In the genomic region with DNA sequence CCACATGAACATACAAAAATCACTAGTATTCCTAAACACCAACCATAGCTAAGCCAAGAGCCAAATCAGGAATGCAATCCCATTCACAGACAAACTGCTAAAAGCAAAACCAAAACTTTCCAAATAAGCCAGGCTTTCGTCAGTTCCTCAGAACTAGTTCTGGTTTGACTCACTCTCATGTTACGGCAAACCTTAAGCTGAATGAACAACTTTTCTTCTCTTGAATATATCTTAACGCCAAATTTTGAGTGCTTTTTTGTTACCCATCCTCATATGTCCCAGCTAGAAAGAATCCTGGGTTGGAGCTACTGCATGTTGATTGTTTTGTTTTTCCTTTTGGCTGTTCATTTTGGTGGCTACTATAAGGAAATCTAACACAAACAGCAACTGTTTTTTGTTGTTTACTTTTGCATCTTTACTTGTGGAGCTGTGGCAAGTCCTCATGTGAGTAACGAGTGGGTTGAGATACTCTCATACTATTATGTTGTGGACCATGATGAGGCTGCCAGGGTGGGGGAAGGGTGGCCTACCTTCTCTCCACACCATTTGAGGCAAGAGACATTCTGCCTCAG, we compare ENCODE assay signal across 8 cellular contexts. TPM values are rescaled to one million over a fixed set of nuclear protein-coding genes. Genes with fewer than 3 reads are reported as not detected.
A peak's percentile ranks its signal among the peaks of the same experiment; 100 is the strongest.
DNase-seq lines count a peak whose midpoint lies in the region; ATAC-seq, FAIRE-seq and TF ChIP-seq lines count a peak whose summit lies in the region.

A gene (plus strand): TSS at position 172 of the 572 bp plus-strand sequence. CDS start 12,016 bp downstream, outside the sequence.

- no peaks in the 10 kb centered on the region for H4K20me1 ChIP-seq in mammary epithelial cell (ENCODE audit: insufficient read depth, low read length)

- H3K36me3 ChIP-seq in mammary epithelial cell (ENCODE audit: insufficient read depth, low read length) (no peaks in the 10 kb centered on the region), transverse colon (no peaks in the 10 kb centered on the region)

- 5% methylated on average over 4 of the region's 4 CpGs for WGBS in mammary epithelial cell (ENCODE audit: low coverage, missing lambda C conversion rate)
- 18 to 47% methylated on average over 3 to 4 of the region's 4 CpGs for WGBS in transverse colon (ENCODE audit: low coverage in 1 of 2), 2 donors

- no peaks in the 10 kb centered on the region for H3K27me3 ChIP-seq in mammary epithelial cell (ENCODE audit: insufficient read depth, low read length)
- H3K27me3 ChIP-seq in transverse colon: no peaks in the 10 kb centered on the region

- H3K4me3 ChIP-seq in mammary epithelial cell (replicated peaks in 1 of 3; ENCODE audit: insufficient read depth in 1 of 3, low read depth in 2 of 3, low read length in 3 of 3): peak within 1 kb of the TSS; percentile 27 to 51 (median 47)
- peak within 1 kb of the TSS in 1 of 4 donors; percentile 29 for H3K4me3 ChIP-seq in transverse colon

- TF ChIP-seq POLR2A in transverse colon (IDR thresholded peaks at IDR 0.05): no peak

- no peak for TF ChIP-seq CTCF in GM13977 (IDR thresholded peaks at IDR 0.05; ENCODE audit: extremely low read depth, insufficient read depth, missing control alignments)
- TF ChIP-seq CTCF in mammary epithelial cell (conservative IDR thresholded peaks at IDR 0.05 in 1 of 2, IDR thresholded peaks at IDR 0.05 in 1 of 2; ENCODE audit: extremely low read depth in 1 of 2, insufficient read depth in 1 of 2, low read depth in 1 of 2, low read length in 2 of 2): no peak
- TF ChIP-seq CTCF in transverse colon (IDR thresholded peaks at IDR 0.05): no peak
- no peak for TF ChIP-seq CTCF in D721Med (IDR thresholded peaks at IDR 0.05; ENCODE audit: insufficient read depth, missing control alignments)

- DNase-seq in GM13977 (ENCODE audit: low spot score) (peak; percentile 41), NCI-H460 (ENCODE audit: extremely low read depth, low read depth) (peak; percentile 50), mammary epithelial cell (peak; percentile 75), midbrain (lab: John Stamatoyannopoulos, UW) (peak; percentile 16), transverse colon (no peak), D721Med (ENCODE audit: insufficient read length, low spot score) (no peak), SW 1271 (lab: John Stamatoyannopoulos, UW) (no peak)

- H3K4me1 ChIP-seq in mammary epithelial cell (ENCODE audit: insufficient read depth, low read length) (peaks cover 54% of the 10 kb centered on the region), transverse colon (peaks cover 0 to 12% (median 0%) of the 10 kb centered on the region in 4 donors)

- no peaks in the 10 kb centered on the region for H3K9me3 ChIP-seq in mammary epithelial cell (replicated peaks; ENCODE audit: insufficient read depth, low read length)
- no peaks in the 10 kb centered on the region for H3K9me3 ChIP-seq in transverse colon

- dilution Hi-C loops in mammary epithelial cell (cut with HindIII; ENCODE audit: low sequenced_read_pairs): no loop called here

- H3K9ac ChIP-seq in mammary epithelial cell (ENCODE audit: insufficient read depth, low read length): peak within 1 kb of the TSS; percentile 75

- H3K27ac ChIP-seq in mammary epithelial cell (ENCODE audit: insufficient read depth, low read depth, low read length) (peak within 1 kb of the TSS; percentile 89), transverse colon (peak within 1 kb of the TSS; percentile 56 to 73 (median 68))

- BruUV-seq in mammary epithelial cell (replicated peaks; lab: Mats Ljungman, UMichigan): no TSS peak

- CTCF ChIA-PET in mammary epithelial cell (lab: Charles Lee; ENCODE audit: low non-redundant PET): no interaction called here

- peaks cover 47% of the 10 kb centered on the region for H3K79me2 ChIP-seq in mammary epithelial cell (ENCODE audit: insufficient read depth, low read length)

- no peak for FAIRE-seq in D721Med (lab: Jason Lieb, UNC)

- ATAC-seq in GM21825 (IDR thresholded peaks at IDR 0.05; ENCODE audit: unreplicated experiment): peak; percentile 67

- H3K4me2 ChIP-seq in mammary epithelial cell (ENCODE audit: insufficient read depth, low read depth, low read length): peak within 1 kb of the TSS; percentile 90

- intact Hi-C loops in mammary epithelial cell (cut with micrococcal nuclease) (loop anchor here (2.0 to 10.0 kb wide), 3 partner anchors 60 to 204 kb away; a partner anchor contains a TSS), transverse colon (cut with DNase I; ENCODE audit: low total_unique reads) (no loop called here)

- TF ChIP-seq EP300 in transverse colon (IDR thresholded peaks at IDR 0.05; ENCODE audit: low read depth): no peak

- in situ Hi-C loops in GM13977 (cut with MboI; ENCODE audit: low pct_unique_long_range_greater_than_20kb, low sequenced_read_pairs, unreplicated experiment): no loop called here
- in situ Hi-C loops in mammary epithelial cell (cut with MboI; ENCODE audit: low sequenced_read_pairs in 2 of 2): no loop called here
- in situ Hi-C loops in transverse colon (cut with MboI; ENCODE audit: low pct_ligation_motif_present in 1 of 4, low pct_unique_long_range_greater_than_20kb in 1 of 4, low sequenced_read_pairs in 3 of 4): no loop called here

- H2AFZ ChIP-seq in mammary epithelial cell (ENCODE audit: low read depth, low read length): peak within 1 kb of the TSS; percentile 63

RNA-seq across cellular contexts. Expression of the gene that starts here (rescaled TPM):
- total RNA-seq in NCI-H460 (2014; rRNA removed; shearing (Covaris generic)): 7.0 and 9.8 TPM in 2 replicates
- 0.76 and 2.3 TPM in 2 replicates for polyA plus RNA-seq in NCI-H460 (2014; cell fraction: nucleus; rRNA removed)
- total RNA-seq in mammary epithelial cell (10 to 100 TPM; 12.1 to 14.5 TPM), transverse colon (under 1 TPM in 2 of 4 donors, not detected in 2; 0.27 to 0.64 TPM)
- 7.8 TPM for polyA plus RNA-seq in mammary epithelial cell
- 5.6 TPM for polyA minus RNA-seq in mammary epithelial cell

Comparison
In these comparisons a context has a peak if more than half of its experiments do, and no peak if none do; other contexts are left out.
1. DNase-seq: peak in GM13977 (single experiment), NCI-H460 (single experiment), mammary epithelial cell (single experiment) and midbrain (single experiment); none in transverse colon (single experiment), D721Med (single experiment) and SW 1271 (0 of 2).